In the genomic region with DNA sequence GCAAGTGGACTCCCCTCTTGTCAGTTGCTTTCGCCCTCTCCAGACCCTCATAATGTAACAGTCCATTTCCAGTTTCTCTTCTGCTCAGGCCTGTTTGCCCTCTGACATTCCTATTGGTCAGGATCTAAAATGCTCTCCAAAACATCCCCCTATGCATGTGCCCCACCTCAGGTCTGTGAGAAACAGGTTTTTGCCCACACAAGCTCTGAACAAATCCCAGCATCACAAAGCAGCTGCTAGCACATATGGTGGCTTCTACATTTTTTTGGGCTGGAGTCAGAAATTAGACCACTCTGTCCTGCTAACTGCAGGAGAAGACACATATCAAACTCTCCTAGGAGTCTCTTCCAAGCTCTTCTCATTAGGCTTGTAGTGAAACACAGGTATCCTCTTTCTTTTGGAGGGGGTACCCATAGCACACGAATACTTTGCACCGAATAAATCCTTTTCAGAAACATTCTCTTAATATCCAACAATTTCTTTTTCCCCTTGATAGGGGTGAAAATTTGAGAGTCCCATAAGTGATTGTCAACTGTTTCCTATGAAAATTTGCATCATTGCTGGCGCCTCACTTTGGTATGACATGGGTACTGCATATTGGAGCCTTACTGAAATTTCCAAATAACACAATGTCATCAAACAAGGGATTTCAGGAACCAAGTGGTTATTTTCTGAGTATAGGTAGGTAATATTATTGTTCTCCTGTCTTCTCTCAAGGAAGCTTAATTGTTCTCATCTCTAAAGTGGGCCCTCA, we compare ENCODE assay signal across 10 cellular contexts. TPM values are rescaled to one million over a fixed set of nuclear protein-coding genes. Genes with fewer than 3 reads are reported as not detected.
DNase-seq lines count a peak whose midpoint lies in the region; ATAC-seq and TF ChIP-seq lines count a peak whose summit lies in the region.
"Had no signal": no experiment of that assay in that cellular context is flagged by ENCODE, and none has a peak within 500 bp of the region (broad histone marks: within the 10 kb centered on the region; RNA-seq: fewer than 3 reads in every experiment).

No MANE protein-coding gene starts in this region.

- peak overlapping the region in 2 of 3 experiments; percentile 5 to 14 for H3K27ac Mint-ChIP-seq in nephron

- H3K36me3 Mint-ChIP-seq in nephron (ENCODE audit: low read depth): no peaks in the 10 kb centered on the region

- no peaks in the 10 kb centered on the region for H3K4me1 ChIP-seq in HCT116 (ENCODE audit: control insufficient read depth in 1 of 2, insufficient read depth in 2 of 2, low read length in 2 of 2)

- in situ Hi-C loops in astrocyte of the spinal cord (cut with HindIII; ENCODE audit: low sequenced_read_pairs): no loop called here

- H3K4me2 ChIP-seq in HCT116 (ENCODE audit: low read length): no peak overlapping the region

- BruUV-seq in HCT116 (replicated peaks; lab: Mats Ljungman, UMichigan): no TSS peak

- ATAC-seq in HCT116 (peak; percentile 67), HG03196 (IDR thresholded peaks at IDR 0.05; ENCODE audit: unreplicated experiment) (no peak)

- no peaks in the 10 kb centered on the region for H3K27me3 Mint-ChIP-seq in nephron (ENCODE audit: low read depth)

- H3K27me3 ChIP-seq in HCT116 (ENCODE audit: insufficient read depth, low read length) (no peaks in the 10 kb centered on the region), H7 (ENCODE audit: control insufficient read depth, insufficient read depth, low read length) (no peaks in the 10 kb centered on the region)

- H3K79me2 ChIP-seq in HCT116 (ENCODE audit: insufficient read depth, low read length): no peaks in the 10 kb centered on the region

- no peaks in the 10 kb centered on the region for H4K20me1 ChIP-seq in HCT116 (ENCODE audit: insufficient read depth)

- H3K4me3 ChIP-seq in HCT116 (replicated peaks in 1 of 2; ENCODE audit: low read depth in 1 of 2, low read length in 2 of 2): no peak overlapping the region
- no peak overlapping the region for H3K4me3 ChIP-seq in astrocyte of the spinal cord (ENCODE audit: low read depth, low read length)
- no peak overlapping the region for H3K4me3 ChIP-seq in H7 (ENCODE audit: insufficient read depth, low read depth, low read length)

- no peak overlapping the region for H3K9ac ChIP-seq in HCT116 (ENCODE audit: low read length)

- no peaks in the 10 kb centered on the region for H3K9me3 Mint-ChIP-seq in nephron

- intact Hi-C loops in HCT116 (cut with micrococcal nuclease): no loop called here

- H3K9me3 ChIP-seq in HCT116 (ENCODE audit: control insufficient read depth in 1 of 2, insufficient read depth in 1 of 2, low read depth in 1 of 2, low read length in 2 of 2): no peaks in the 10 kb centered on the region
- H3K9me3 ChIP-seq: neutrophil had no signal

- TF ChIP-seq CTCF in HCT116 (IDR thresholded peaks at IDR 0.05 in 2 of 3, conservative IDR thresholded peaks at IDR 0.05 in 1 of 3; ENCODE audit: borderline replicate concordance in 1 of 3, insufficient read depth in 1 of 3, low read depth in 2 of 3, low read length in 2 of 3): peak; percentile 16 to 75 (median 67); a peak in 5 of 6 replicates
- peak; percentile 44 for TF ChIP-seq CTCF in astrocyte of the spinal cord (IDR thresholded peaks at IDR 0.05; ENCODE audit: low read depth, low read length)
- peak; percentile 12 to 37 (median 29) for TF ChIP-seq CTCF in nephron (IDR thresholded peaks at IDR 0.05; ENCODE audit: unreplicated experiment in 3 of 3)

- H3K4me3 Mint-ChIP-seq in nephron: no peak overlapping the region

- POLR2A ChIA-PET in HCT116 (lab: Charles Lee): interaction anchor here (1.3 kb wide), 1 partner anchor 19 kb away, joined by 3 read pairs; the partner anchor contains the start of gene HSPA9

- no peak overlapping the region for H3K27ac ChIP-seq in HCT116 (ENCODE audit: low read depth, low read length)
- H3K27ac ChIP-seq: neutrophil had no signal

- H2AFZ ChIP-seq in HCT116 (ENCODE audit: low read depth, low read length, poor library complexity, severe bottlenecking): no peak overlapping the region

- H3K9me2 ChIP-seq in HCT116 (ENCODE audit: insufficient read depth): no peaks in the 10 kb centered on the region

- no peak for TF ChIP-seq POLR2A in HCT116 (IDR thresholded peaks at IDR 0.05; ENCODE audit: borderline replicate concordance, extremely low read depth, insufficient read depth, insufficient read length)

- RAD21 ChIA-PET in HCT116 (lab: Charles Lee; ENCODE audit: low non-redundant PET in 1 of 2, low total read pairs in 2 of 2, uncharacterized antibody in 2 of 2, unreplicated experiment in 2 of 2): no interaction called here

- peaks cover 58% of the 10 kb centered on the region for H3K4me1 Mint-ChIP-seq in nephron

- DNase-seq in DMS 273 (lab: John Stamatoyannopoulos, UW; ENCODE audit: unreplicated experiment) (peak; percentile 60), DMS 273 treated with DMSO at 0.1 percent for 48 hours (lab: John Stamatoyannopoulos, UW) (no peak), HCT116 (ENCODE audit: low read depth, low spot score) (no peak), astrocyte of the spinal cord (ENCODE audit: low read depth, low spot score) (no peak), H7 (no peak)
- no peak for DNase-seq in stimulated activated CD4-positive, alpha-beta T cell treated with anti-CD3 and anti-CD28 coated beads, Interleukin-2, amount 100 ng/mL, for 24 hours
- DNase-seq: 8988T had no signal

- no peak for TF ChIP-seq RAD21 in HCT116 (IDR thresholded peaks at IDR 0.05; ENCODE audit: low read depth)

- H3K36me3 ChIP-seq in HCT116 (ENCODE audit: control insufficient read depth in 1 of 2, insufficient read depth in 2 of 2, low read length in 2 of 2): no peaks in the 10 kb centered on the region
- no peaks in the 10 kb centered on the region for H3K36me3 ChIP-seq in H7 (replicated peaks; ENCODE audit: control insufficient read depth, insufficient read depth, low read length)
- H3K36me3 ChIP-seq: neutrophil had no signal

- CTCF ChIA-PET in HCT116 (lab: Charles Lee): interaction anchor here (0.9 kb wide), 1 partner anchor 15 kb away, joined by 3 read pairs; no protein-coding TSS in a partner anchor

TF ChIP-seq in HCT116, 20 proteins besides CTCF, POLR2A, EP300 and RAD21:
- TF ChIP-seq ZFX (IDR thresholded peaks at IDR 0.05) (no peak), ZBTB33 (IDR thresholded peaks at IDR 0.05; ENCODE audit: extremely low read depth, insufficient replicate concordance, low read length) (no peak), POLR2AphosphoS5 (IDR thresholded peaks at IDR 0.05; ENCODE audit: low read depth, low read length) (no peak), YY1 (IDR thresholded peaks at IDR 0.05; ENCODE audit: extremely low read depth, insufficient replicate concordance, low read depth, low read length) (no peak), SIN3A (IDR thresholded peaks at IDR 0.05; ENCODE audit: low read depth) (no peak), EZH2phosphoT487 (IDR thresholded peaks at IDR 0.05; ENCODE audit: borderline replicate concordance) (no peak), ZNF274 (IDR thresholded peaks at IDR 0.05; ENCODE audit: low read depth, low read length) (no peak), SP1 (IDR thresholded peaks at IDR 0.05; ENCODE audit: low read depth) (no peak), EGR1 (IDR thresholded peaks at IDR 0.05; ENCODE audit: low read depth) (no peak), FOSL1 (IDR thresholded peaks at IDR 0.05; ENCODE audit: low read depth) (no peak), CEBPB (IDR thresholded peaks at IDR 0.05; ENCODE audit: low read depth) (no peak), CBX3 (IDR thresholded peaks at IDR 0.05; ENCODE audit: low read depth) (no peak)

RNA-seq across cellular contexts. Expression of gene HSPA9, which starts 19.3 kb away (rescaled TPM):
- total RNA-seq in HCT116 (2021; ENCODE audit: unreplicated experiment): 486 TPM
- polyA plus RNA-seq in HCT116 (2012): 370 and 385 TPM in 2 replicates
- 625 and 671 TPM in 2 replicates for total RNA-seq in H7 (2014; rRNA removed; shearing (Covaris generic))

RNA-seq across cellular contexts. Expression of gene ETF1, which starts 51.4 kb away (rescaled TPM):
- 178 TPM for total RNA-seq in HCT116 (2021; ENCODE audit: unreplicated experiment)
- 64.7 and 84.1 TPM in 2 replicates for polyA plus RNA-seq in HCT116 (2012)
- total RNA-seq in H7 (2014; rRNA removed; shearing (Covaris generic)): 103 and 113 TPM in 2 replicates
